In genomic region chr22:32127904-32128303, GRCh38 we compare ENCODE assay signal across 1 cellular context.
TF ChIP-seq lines count a peak whose summit lies in the region.

No MANE protein-coding gene starts in this region.

TF ChIP-seq in HCT116, 20 proteins besides CTCF, POLR2A, EP300 and RAD21 (continued from another document):
- no peak for TF ChIP-seq ZBTB33 (IDR thresholded peaks at IDR 0.05; ENCODE audit: extremely low read depth, insufficient replicate concordance, low read length)
- TF ChIP-seq EZH2phosphoT487 (IDR thresholded peaks at IDR 0.05; ENCODE audit: borderline replicate concordance): no peak
- TF ChIP-seq ZFX (IDR thresholded peaks at IDR 0.05): no peak
- no peak for TF ChIP-seq ATF3 (IDR thresholded peaks at IDR 0.05)
- TF ChIP-seq ELF1 (IDR thresholded peaks at IDR 0.05; ENCODE audit: borderline replicate concordance, low read depth): no peak
TF ChIP-seq in HCT116: peak in this region for 0.
